In the genomic region with DNA sequence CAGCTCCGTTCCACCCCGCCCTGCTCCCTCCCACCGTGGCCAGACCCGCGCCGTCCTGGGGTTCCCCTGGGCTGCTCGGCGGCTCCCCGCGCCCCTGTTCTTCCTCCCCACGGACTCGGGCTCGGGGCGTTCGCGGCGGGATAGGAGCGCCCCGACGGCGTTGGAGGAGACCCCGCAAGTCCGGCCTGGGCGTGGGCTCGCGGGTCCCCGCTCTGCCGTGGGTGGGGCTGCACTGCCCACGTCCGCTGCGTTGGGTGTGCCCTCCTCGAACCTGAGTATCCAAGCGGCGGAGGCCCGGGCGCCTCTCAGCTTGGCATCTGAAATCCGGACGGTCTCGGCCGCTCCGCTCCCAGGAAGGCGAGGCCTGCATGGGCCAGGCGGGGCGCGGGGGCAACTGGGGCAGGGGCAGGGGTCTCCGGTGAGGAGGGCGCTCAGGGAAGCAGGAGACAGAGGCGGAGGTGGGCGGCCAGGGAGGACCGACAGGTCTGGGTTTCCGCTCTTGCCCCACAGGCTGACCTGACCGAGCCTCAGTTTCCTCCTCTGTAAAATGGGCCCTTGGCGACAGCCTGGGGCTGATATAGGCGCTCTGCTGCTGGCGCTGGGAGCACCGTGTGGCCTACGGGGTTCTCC, we compare ENCODE assay signal across 1 cellular context.
TF ChIP-seq lines count a peak whose summit lies in the region.

No MANE protein-coding gene starts in this region.

TF ChIP-seq in GM23338, 12 proteins besides CTCF, POLR2A, EP300 and RAD21 (continued from another document):
- TF ChIP-seq, protein P1, sequence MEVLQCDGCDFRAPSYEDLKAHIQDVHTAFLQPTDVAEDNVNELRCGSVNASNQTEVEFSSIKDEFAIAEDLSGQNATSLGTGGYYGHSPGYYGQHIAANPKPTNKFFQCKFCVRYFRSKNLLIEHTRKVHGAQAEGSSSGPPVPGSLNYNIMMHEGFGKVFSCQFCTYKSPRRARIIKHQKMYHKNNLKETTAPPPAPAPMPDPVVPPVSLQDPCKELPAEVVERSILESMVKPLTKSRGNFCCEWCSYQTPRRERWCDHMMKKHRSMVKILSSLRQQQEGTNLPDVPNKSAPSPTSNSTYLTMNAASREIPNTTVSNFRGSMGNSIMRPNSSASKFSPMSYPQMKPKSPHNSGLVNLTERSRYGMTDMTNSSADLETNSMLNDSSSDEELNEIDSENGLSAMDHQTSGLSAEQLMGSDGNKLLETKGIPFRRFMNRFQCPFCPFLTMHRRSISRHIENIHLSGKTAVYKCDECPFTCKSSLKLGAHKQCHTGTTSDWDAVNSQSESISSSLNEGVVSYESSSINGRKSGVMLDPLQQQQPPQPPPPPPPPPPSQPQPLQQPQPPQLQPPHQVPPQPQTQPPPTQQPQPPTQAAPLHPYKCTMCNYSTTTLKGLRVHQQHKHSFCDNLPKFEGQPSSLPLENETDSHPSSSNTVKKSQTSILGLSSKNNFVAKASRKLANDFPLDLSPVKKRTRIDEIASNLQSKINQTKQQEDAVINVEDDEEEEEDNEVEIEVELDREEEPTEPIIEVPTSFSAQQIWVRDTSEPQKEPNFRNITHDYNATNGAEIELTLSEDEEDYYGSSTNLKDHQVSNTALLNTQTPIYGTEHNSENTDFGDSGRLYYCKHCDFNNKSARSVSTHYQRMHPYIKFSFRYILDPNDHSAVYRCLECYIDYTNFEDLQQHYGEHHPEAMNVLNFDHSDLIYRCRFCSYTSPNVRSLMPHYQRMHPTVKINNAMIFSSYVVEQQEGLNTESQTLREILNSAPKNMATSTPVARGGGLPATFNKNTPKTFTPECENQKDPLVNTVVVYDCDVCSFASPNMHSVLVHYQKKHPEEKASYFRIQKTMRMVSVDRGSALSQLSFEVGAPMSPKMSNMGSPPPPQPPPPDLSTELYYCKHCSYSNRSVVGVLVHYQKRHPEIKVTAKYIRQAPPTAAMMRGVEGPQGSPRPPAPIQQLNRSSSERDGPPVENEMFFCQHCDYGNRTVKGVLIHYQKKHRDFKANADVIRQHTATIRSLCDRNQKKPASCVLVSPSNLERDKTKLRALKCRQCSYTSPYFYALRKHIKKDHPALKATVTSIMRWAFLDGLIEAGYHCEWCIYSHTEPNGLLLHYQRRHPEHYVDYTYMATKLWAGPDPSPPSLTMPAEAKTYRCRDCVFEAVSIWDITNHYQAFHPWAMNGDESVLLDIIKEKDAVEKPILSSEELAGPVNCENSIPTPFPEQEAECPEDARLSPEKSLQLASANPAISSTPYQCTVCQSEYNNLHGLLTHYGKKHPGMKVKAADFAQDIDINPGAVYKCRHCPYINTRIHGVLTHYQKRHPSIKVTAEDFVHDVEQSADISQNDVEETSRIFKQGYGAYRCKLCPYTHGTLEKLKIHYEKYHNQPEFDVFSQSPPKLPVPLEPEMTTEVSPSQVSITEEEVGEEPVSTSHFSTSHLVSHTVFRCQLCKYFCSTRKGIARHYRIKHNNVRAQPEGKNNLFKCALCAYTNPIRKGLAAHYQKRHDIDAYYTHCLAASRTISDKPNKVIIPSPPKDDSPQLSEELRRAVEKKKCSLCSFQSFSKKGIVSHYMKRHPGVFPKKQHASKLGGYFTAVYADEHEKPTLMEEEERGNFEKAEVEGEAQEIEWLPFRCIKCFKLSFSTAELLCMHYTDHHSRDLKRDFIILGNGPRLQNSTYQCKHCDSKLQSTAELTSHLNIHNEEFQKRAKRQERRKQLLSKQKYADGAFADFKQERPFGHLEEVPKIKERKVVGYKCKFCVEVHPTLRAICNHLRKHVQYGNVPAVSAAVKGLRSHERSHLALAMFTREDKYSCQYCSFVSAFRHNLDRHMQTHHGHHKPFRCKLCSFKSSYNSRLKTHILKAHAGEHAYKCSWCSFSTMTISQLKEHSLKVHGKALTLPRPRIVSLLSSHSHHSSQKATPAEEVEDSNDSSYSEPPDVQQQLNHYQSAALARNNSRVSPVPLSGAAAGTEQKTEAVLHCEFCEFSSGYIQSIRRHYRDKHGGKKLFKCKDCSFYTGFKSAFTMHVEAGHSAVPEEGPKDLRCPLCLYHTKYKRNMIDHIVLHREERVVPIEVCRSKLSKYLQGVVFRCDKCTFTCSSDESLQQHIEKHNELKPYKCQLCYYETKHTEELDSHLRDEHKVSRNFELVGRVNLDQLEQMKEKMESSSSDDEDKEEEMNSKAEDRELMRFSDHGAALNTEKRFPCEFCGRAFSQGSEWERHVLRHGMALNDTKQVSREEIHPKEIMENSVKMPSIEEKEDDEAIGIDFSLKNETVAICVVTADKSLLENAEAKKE (CRISPR knock-in tag; IDR thresholded peaks at IDR 0.05) = no peak
- TF ChIP-seq, protein P2, sequence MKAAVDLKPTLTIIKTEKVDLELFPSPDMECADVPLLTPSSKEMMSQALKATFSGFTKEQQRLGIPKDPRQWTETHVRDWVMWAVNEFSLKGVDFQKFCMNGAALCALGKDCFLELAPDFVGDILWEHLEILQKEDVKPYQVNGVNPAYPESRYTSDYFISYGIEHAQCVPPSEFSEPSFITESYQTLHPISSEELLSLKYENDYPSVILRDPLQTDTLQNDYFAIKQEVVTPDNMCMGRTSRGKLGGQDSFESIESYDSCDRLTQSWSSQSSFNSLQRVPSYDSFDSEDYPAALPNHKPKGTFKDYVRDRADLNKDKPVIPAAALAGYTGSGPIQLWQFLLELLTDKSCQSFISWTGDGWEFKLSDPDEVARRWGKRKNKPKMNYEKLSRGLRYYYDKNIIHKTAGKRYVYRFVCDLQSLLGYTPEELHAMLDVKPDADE (IDR thresholded peaks at IDR 0.05) = no peak
- TF ChIP-seq, protein P3, sequence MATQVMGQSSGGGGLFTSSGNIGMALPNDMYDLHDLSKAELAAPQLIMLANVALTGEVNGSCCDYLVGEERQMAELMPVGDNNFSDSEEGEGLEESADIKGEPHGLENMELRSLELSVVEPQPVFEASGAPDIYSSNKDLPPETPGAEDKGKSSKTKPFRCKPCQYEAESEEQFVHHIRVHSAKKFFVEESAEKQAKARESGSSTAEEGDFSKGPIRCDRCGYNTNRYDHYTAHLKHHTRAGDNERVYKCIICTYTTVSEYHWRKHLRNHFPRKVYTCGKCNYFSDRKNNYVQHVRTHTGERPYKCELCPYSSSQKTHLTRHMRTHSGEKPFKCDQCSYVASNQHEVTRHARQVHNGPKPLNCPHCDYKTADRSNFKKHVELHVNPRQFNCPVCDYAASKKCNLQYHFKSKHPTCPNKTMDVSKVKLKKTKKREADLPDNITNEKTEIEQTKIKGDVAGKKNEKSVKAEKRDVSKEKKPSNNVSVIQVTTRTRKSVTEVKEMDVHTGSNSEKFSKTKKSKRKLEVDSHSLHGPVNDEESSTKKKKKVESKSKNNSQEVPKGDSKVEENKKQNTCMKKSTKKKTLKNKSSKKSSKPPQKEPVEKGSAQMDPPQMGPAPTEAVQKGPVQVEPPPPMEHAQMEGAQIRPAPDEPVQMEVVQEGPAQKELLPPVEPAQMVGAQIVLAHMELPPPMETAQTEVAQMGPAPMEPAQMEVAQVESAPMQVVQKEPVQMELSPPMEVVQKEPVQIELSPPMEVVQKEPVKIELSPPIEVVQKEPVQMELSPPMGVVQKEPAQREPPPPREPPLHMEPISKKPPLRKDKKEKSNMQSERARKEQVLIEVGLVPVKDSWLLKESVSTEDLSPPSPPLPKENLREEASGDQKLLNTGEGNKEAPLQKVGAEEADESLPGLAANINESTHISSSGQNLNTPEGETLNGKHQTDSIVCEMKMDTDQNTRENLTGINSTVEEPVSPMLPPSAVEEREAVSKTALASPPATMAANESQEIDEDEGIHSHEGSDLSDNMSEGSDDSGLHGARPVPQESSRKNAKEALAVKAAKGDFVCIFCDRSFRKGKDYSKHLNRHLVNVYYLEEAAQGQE (IDR thresholded peaks at IDR 0.05; ENCODE audit: unreplicated experiment) = no peak
